Comparison of ENCODE assay signal across 17 cellular contexts in genomic region chr18:23673725-23674124, GRCh38. TPM values are rescaled to one million over a fixed set of nuclear protein-coding genes. Genes with fewer than 3 reads are reported as not detected.
DNase-seq lines count a peak whose midpoint lies in the region; ATAC-seq and TF ChIP-seq lines count a peak whose summit lies in the region.
"Had no signal": no experiment of that assay in that cellular context is flagged by ENCODE, and none has a peak within 500 bp of the region (broad histone marks: within the 10 kb centered on the region; RNA-seq: fewer than 3 reads in every experiment).

No MANE protein-coding gene starts in this region.

- H3K27me3 Mint-ChIP-seq in activated CD8-positive, alpha-beta T cell treated with anti-CD3 and anti-CD28 coated beads for 36 hours, result peaks cover 9% of the 10 kb centered on the region
- H3K27me3 Mint-ChIP-seq in activated CD8-positive, alpha-beta T cell treated with anti-CD3 and anti-CD28 coated beads, Interleukin-2, amount 10 ng/mL, durations not matched to agents 7 days and 5 days (ENCODE audit: low read depth), result peaks cover 46% of the 10 kb centered on the region

- H3K36me3 Mint-ChIP-seq in activated CD8-positive, alpha-beta T cell treated with anti-CD3 and anti-CD28 coated beads for 36 hours (ENCODE audit: low read depth), result no peaks in the 10 kb centered on the region
- no peaks in the 10 kb centered on the region for H3K36me3 Mint-ChIP-seq in activated CD8-positive, alpha-beta T cell treated with anti-CD3 and anti-CD28 coated beads, Interleukin-2, amount 10 ng/mL, durations not matched to agents 7 days and 5 days (ENCODE audit: low read depth)
- H3K36me3 Mint-ChIP-seq: CD4-positive, CD25-positive, alpha-beta regulatory T cell had no signal

- H3K4me3 ChIP-seq in GM12865 (ENCODE audit: low read depth, low read length), result no peak overlapping the region
- H3K4me3 ChIP-seq: Peyer's patch had no signal

- peaks cover 11% of the 10 kb centered on the region for H3K4me1 Mint-ChIP-seq in activated CD8-positive, alpha-beta T cell treated with anti-CD3 and anti-CD28 coated beads for 36 hours (ENCODE audit: low read depth)
- no peaks in the 10 kb centered on the region for H3K4me1 Mint-ChIP-seq in activated CD8-positive, alpha-beta T cell treated with anti-CD3 and anti-CD28 coated beads, Interleukin-2, amount 10 ng/mL, durations not matched to agents 7 days and 5 days (ENCODE audit: low read depth)

- POLR2A ChIA-PET in activated CD8-positive, alpha-beta T cell treated with anti-CD3 and anti-CD28 coated beads for 36 hours (lab: Charles Lee), result no interaction called here
- POLR2A ChIA-PET in activated CD8-positive, alpha-beta T cell treated with anti-CD3 and anti-CD28 coated beads, Interleukin-2, amount 10 ng/mL, durations not matched to agents 7 days and 5 days (lab: Charles Lee), result no interaction called here

- no peak overlapping the region for H3K4me3 Mint-ChIP-seq in activated CD8-positive, alpha-beta T cell treated with anti-CD3 and anti-CD28 coated beads for 36 hours
- H3K4me3 Mint-ChIP-seq in activated CD8-positive, alpha-beta T cell treated with anti-CD3 and anti-CD28 coated beads, Interleukin-2, amount 10 ng/mL, durations not matched to agents 7 days and 5 days, result no peak overlapping the region
- H3K4me3 Mint-ChIP-seq: CD4-positive, CD25-positive, alpha-beta regulatory T cell had no signal

- DNase-seq in activated CD8-positive, alpha-beta T cell treated with anti-CD3 and anti-CD28 coated beads for 36 hours, result no peak
- DNase-seq in activated CD8-positive, alpha-beta T cell treated with anti-CD3 and anti-CD28 coated beads, Interleukin-2, amount 10 ng/mL, durations not matched to agents 7 days and 5 days, result no peak
- DNase-seq in GM12865 (ENCODE audit: low read depth), result peak; percentile 12
- no peak for DNase-seq in left cardiac atrium
- DNase-seq in Kasumi-1 (lab: John Stamatoyannopoulos, UW), result no peak
- DNase-seq: CD4-positive, CD25-positive, alpha-beta regulatory T cell; DMS53; HCEC 1CT; Karpas-422; NCI-H187 treated with DMSO at 0.1 percent for 48 hours; NCI-H446 treated with DMSO at 0.1 percent for 48 hours; NCI-H774; Peyer's patch; SIG-M5 had no signal

- H3K27ac Mint-ChIP-seq in activated CD8-positive, alpha-beta T cell treated with anti-CD3 and anti-CD28 coated beads for 36 hours, result no peak overlapping the region
- H3K27ac Mint-ChIP-seq in activated CD8-positive, alpha-beta T cell treated with anti-CD3 and anti-CD28 coated beads, Interleukin-2, amount 10 ng/mL, durations not matched to agents 7 days and 5 days, result no peak overlapping the region
- H3K27ac Mint-ChIP-seq: CD4-positive, CD25-positive, alpha-beta regulatory T cell had no signal

- peak; percentile 90 for ATAC-seq in activated CD8-positive, alpha-beta T cell treated with anti-CD3 and anti-CD28 coated beads for 36 hours
- ATAC-seq in activated CD8-positive, alpha-beta T cell treated with anti-CD3 and anti-CD28 coated beads, Interleukin-2, amount 10 ng/mL, durations not matched to agents 7 days and 5 days, result no peak
- peak; percentile 60 for ATAC-seq in HG03432 (IDR thresholded peaks at IDR 0.05; ENCODE audit: unreplicated experiment)
- peak; percentile 93 for ATAC-seq in esophagus mucosa
- ATAC-seq in HG02884 (IDR thresholded peaks at IDR 0.05; ENCODE audit: unreplicated experiment), result no peak
- no peak for ATAC-seq in left cardiac atrium

- CTCF ChIA-PET in activated CD8-positive, alpha-beta T cell treated with anti-CD3 and anti-CD28 coated beads for 36 hours (lab: Charles Lee), result no interaction called here
- CTCF ChIA-PET in activated CD8-positive, alpha-beta T cell treated with anti-CD3 and anti-CD28 coated beads, Interleukin-2, amount 10 ng/mL, durations not matched to agents 7 days and 5 days (lab: Charles Lee), result no interaction called here

- no peaks in the 10 kb centered on the region for H3K9me3 Mint-ChIP-seq in activated CD8-positive, alpha-beta T cell treated with anti-CD3 and anti-CD28 coated beads for 36 hours
- no peaks in the 10 kb centered on the region for H3K9me3 Mint-ChIP-seq in activated CD8-positive, alpha-beta T cell treated with anti-CD3 and anti-CD28 coated beads, Interleukin-2, amount 10 ng/mL, durations not matched to agents 7 days and 5 days (ENCODE audit: insufficient read depth)

- intact Hi-C loops in activated CD8-positive, alpha-beta T cell treated with anti-CD3 and anti-CD28 coated beads for 36 hours (cut with micrococcal nuclease), result no loop called here
- intact Hi-C loops in left cardiac atrium (cut with DNase I), result no loop called here

- TF ChIP-seq CTCF in activated CD8-positive, alpha-beta T cell treated with anti-CD3 and anti-CD28 coated beads for 36 hours (IDR thresholded peaks at IDR 0.05), result no peak
- TF ChIP-seq CTCF in GM12865 (IDR thresholded peaks at IDR 0.05; ENCODE audit: insufficient read depth, low read depth, low read length, missing control alignments), result no peak

RNA-seq across cellular contexts. Expression of gene ANKRD29, which starts 11.0 kb away (rescaled TPM):
- not detected for total RNA-seq in activated CD8-positive, alpha-beta T cell treated with anti-CD3 and anti-CD28 coated beads for 36 hours
- total RNA-seq in activated CD8-positive, alpha-beta T cell treated with anti-CD3 and anti-CD28 coated beads, Interleukin-2, amount 10 ng/mL, durations not matched to agents 7 days and 5 days, result not detected
- total RNA-seq in esophagus mucosa (11.2 TPM), left cardiac atrium (1 to 10 TPM; 4.7 to 8.5 TPM)
- total RNA-seq: CD4-positive, CD25-positive, alpha-beta regulatory T cell had no signal

RNA-seq across cellular contexts. Expression of gene LAMA3, which starts 15.5 kb away (rescaled TPM):
- total RNA-seq in activated CD8-positive, alpha-beta T cell treated with anti-CD3 and anti-CD28 coated beads for 36 hours, result under 1 TPM in 1 of 2 experiments, not detected in 1; 0.05 TPM
- total RNA-seq in activated CD8-positive, alpha-beta T cell treated with anti-CD3 and anti-CD28 coated beads, Interleukin-2, amount 10 ng/mL, durations not matched to agents 7 days and 5 days, result 1 to 10 TPM in 1 of 2 experiments, under 1 TPM in 1; 0.63 to 1.4 TPM
- total RNA-seq in esophagus mucosa, result 40.1 TPM
- 1 to 10 TPM; 5.6 to 6.7 TPM for total RNA-seq in left cardiac atrium
- total RNA-seq: CD4-positive, CD25-positive, alpha-beta regulatory T cell had no signal

Comparison
In these comparisons a context has a peak if more than half of its experiments do, and no peak if none do; other contexts are left out.
1. ATAC-seq: peak in activated CD8-positive, alpha-beta T cell treated with anti-CD3 and anti-CD28 coated beads for 36 hours (single experiment), HG03432 (single experiment) and esophagus mucosa (single experiment); none in activated CD8-positive, alpha-beta T cell treated with anti-CD3 and anti-CD28 coated beads, Interleukin-2, amount 10 ng/mL, durations not matched to agents 7 days and 5 days (single experiment), HG02884 (single experiment) and left cardiac atrium (0 of 2).
2. RNA of gene ANKRD29, which starts 11.0 kb away (total RNA-seq): 11.2 TPM in esophagus mucosa (single experiment) and 4.7 to 8.5 TPM in left cardiac atrium; not detected in activated CD8-positive, alpha-beta T cell treated with anti-CD3 and anti-CD28 coated beads for 36 hours and not detected in activated CD8-positive, alpha-beta T cell treated with anti-CD3 and anti-CD28 coated beads, Interleukin-2, amount 10 ng/mL, durations not matched to agents 7 days and 5 days; every median in the first group is over 4 times any median in the second.